ENCODE assay signal across 18 cellular contexts in genomic region chr1:172601046-172601630, GRCh38. TPM values are rescaled to one million over a fixed set of nuclear protein-coding genes. Genes with fewer than 3 reads are reported as not detected.
DNase-seq lines count a peak whose midpoint lies in the region; ATAC-seq and TF ChIP-seq lines count a peak whose summit lies in the region.
"Had no signal": no experiment of that assay in that cellular context is flagged by ENCODE, and none has a peak within 500 bp of the region (broad histone marks: within the 10 kb centered on the region; RNA-seq: fewer than 3 reads in every experiment).

No MANE protein-coding gene starts in this region.

- no peaks in the 10 kb centered on the region for H3K27me3 ChIP-seq in body of pancreas
- H3K27me3 ChIP-seq: Peyer's patch, SJSA1 had no signal

- H3K36me3 Mint-ChIP-seq in natural killer cell: peaks cover 12% of the 10 kb centered on the region
- H3K36me3 Mint-ChIP-seq in natural killer cell treated with Interleukin-12 subunit alpha and Interleukin-12 subunit beta and Interleukin-15 and Interleukin-18, amount 100 ng/mL, for 72 hours: peaks cover 29% of the 10 kb centered on the region
- H3K36me3 Mint-ChIP-seq in endothelial cell (ENCODE audit: low read depth, unreplicated experiment): peaks cover 29% of the 10 kb centered on the region
- peaks cover 49% of the 10 kb centered on the region for H3K36me3 Mint-ChIP-seq in type B pancreatic cell

- intact Hi-C loops in natural killer cell (cut with micrococcal nuclease) (no loop called here), body of pancreas (cut with DNase I) (no loop called here)

- no peak overlapping the region for H3K4me3 ChIP-seq in body of pancreas
- H3K4me3 ChIP-seq: Peyer's patch, SJSA1 had no signal

- peaks cover 10% of the 10 kb centered on the region for H3K4me1 ChIP-seq in body of pancreas
- H3K4me1 ChIP-seq: Peyer's patch, SJSA1 had no signal

- H3K4me3 Mint-ChIP-seq in natural killer cell (no peak overlapping the region), endothelial cell (ENCODE audit: unreplicated experiment) (no peak overlapping the region), type B pancreatic cell (no peak overlapping the region)
- no peak overlapping the region for H3K4me3 Mint-ChIP-seq in natural killer cell treated with Interleukin-12 subunit alpha and Interleukin-12 subunit beta and Interleukin-15 and Interleukin-18, amount 100 ng/mL, for 72 hours
- H3K4me3 Mint-ChIP-seq: B cell had no signal

- no peak for TF ChIP-seq POLR2A in body of pancreas (IDR thresholded peaks at IDR 0.05)

- WGBS in body of pancreas, 2 donors: 91 to 94% methylated on average over 6 of the region's 6 CpGs

- H3K4me1 Mint-ChIP-seq in natural killer cell: peaks cover 0 to 8% of the 10 kb centered on the region in 2 donors
- H3K4me1 Mint-ChIP-seq in natural killer cell treated with Interleukin-12 subunit alpha and Interleukin-12 subunit beta and Interleukin-15 and Interleukin-18, amount 100 ng/mL, for 72 hours (ENCODE audit: low read depth in 2 of 2): peaks cover 0 to 4% of the 10 kb centered on the region in 2 donors
- peaks cover 5% of the 10 kb centered on the region for H3K4me1 Mint-ChIP-seq in endothelial cell (ENCODE audit: unreplicated experiment)
- peaks cover 5% of the 10 kb centered on the region for H3K4me1 Mint-ChIP-seq in type B pancreatic cell (ENCODE audit: unreplicated experiment)
- H3K4me1 Mint-ChIP-seq: B cell had no signal

- no peak overlapping the region for H3K27ac ChIP-seq in body of pancreas
- H3K27ac ChIP-seq: Peyer's patch, SJSA1 had no signal

- H3K27me3 Mint-ChIP-seq in natural killer cell (ENCODE audit: low read depth in 2 of 2) (no peaks in the 10 kb centered on the region), endothelial cell (ENCODE audit: unreplicated experiment) (peaks cover 1% of the 10 kb centered on the region), type B pancreatic cell (no peaks in the 10 kb centered on the region)
- no peaks in the 10 kb centered on the region for H3K27me3 Mint-ChIP-seq in natural killer cell treated with Interleukin-12 subunit alpha and Interleukin-12 subunit beta and Interleukin-15 and Interleukin-18, amount 100 ng/mL, for 72 hours
- H3K27me3 Mint-ChIP-seq: B cell had no signal

- no peaks in the 10 kb centered on the region for H3K9me3 ChIP-seq in body of pancreas
- H3K9me3 ChIP-seq: Peyer's patch, SJSA1 had no signal

- ATAC-seq in natural killer cell (no peak), body of pancreas (no peak)
- ATAC-seq in natural killer cell treated with Interleukin-12 subunit alpha and Interleukin-12 subunit beta and Interleukin-15 and Interleukin-18, amount 100 ng/mL, for 72 hours: no peak

- H3K27ac Mint-ChIP-seq in natural killer cell (peak overlapping the region; percentile 27 to 53), endothelial cell (ENCODE audit: unreplicated experiment) (peak overlapping the region; percentile 12), type B pancreatic cell (peak overlapping the region; percentile 62)
- no peak overlapping the region for H3K27ac Mint-ChIP-seq in natural killer cell treated with Interleukin-12 subunit alpha and Interleukin-12 subunit beta and Interleukin-15 and Interleukin-18, amount 100 ng/mL, for 72 hours
- H3K27ac Mint-ChIP-seq: B cell had no signal

- H3K9me3 Mint-ChIP-seq in natural killer cell (no peaks in the 10 kb centered on the region), endothelial cell (ENCODE audit: unreplicated experiment) (no peaks in the 10 kb centered on the region), type B pancreatic cell (no peaks in the 10 kb centered on the region)
- no peaks in the 10 kb centered on the region for H3K9me3 Mint-ChIP-seq in natural killer cell treated with Interleukin-12 subunit alpha and Interleukin-12 subunit beta and Interleukin-15 and Interleukin-18, amount 100 ng/mL, for 72 hours

- TF ChIP-seq CTCF in natural killer cell (IDR thresholded peaks at IDR 0.05) (no peak), endothelial cell (IDR thresholded peaks at IDR 0.05; ENCODE audit: unreplicated experiment) (no peak), type B pancreatic cell (conservative IDR thresholded peaks at IDR 0.05) (no peak), body of pancreas (IDR thresholded peaks at IDR 0.05) (no peak)

- H3K36me3 ChIP-seq in body of pancreas (replicated peaks in 1 of 2; ENCODE audit: insufficient read depth in 1 of 2, low read depth in 2 of 2): peaks cover 0 to 16% of the 10 kb centered on the region in 2 donors

- DNase-seq in natural killer cell (no peak), NCI-H69 (lab: John Stamatoyannopoulos, UW) (peak; percentile 94), endothelial cell (ENCODE audit: low spot score) (no peak), type B pancreatic cell (ENCODE audit: extremely low spot score, unreplicated experiment) (no peak), anterior cingulate cortex (lab: John Stamatoyannopoulos, UW) (no peak), body of pancreas (no peak)
- DNase-seq in natural killer cell treated with Interleukin-12 subunit alpha and Interleukin-12 subunit beta and Interleukin-15 and Interleukin-18, amount 100 ng/mL, for 72 hours (ENCODE audit: low spot score): no peak
- DNase-seq: DMS 273 treated with DMSO at 0.1 percent for 48 hours, DND-41, H7, Kasumi-1, MM.1S, NCI-H1092, NCI-H1694 treated with DMSO at 0.1 percent for 48 hours, NCI-H524, Peyer's patch had no signal

RNA-seq across cellular contexts. Expression of gene FASLG, which starts 57.8 kb away (rescaled TPM):
- 10 to 100 TPM; 22.1 to 44.5 (median 24.1) TPM for total RNA-seq in natural killer cell
- 100 to 1,000 TPM in 1 of 2 donors, 10 to 100 TPM in 1; 80.6 to 195 TPM for total RNA-seq in natural killer cell treated with Interleukin-12 subunit alpha and Interleukin-12 subunit beta and Interleukin-15 and Interleukin-18, amount 100 ng/mL, for 72 hours
- total RNA-seq in endothelial cell (ENCODE audit: unreplicated experiment): not detected
- not detected in 2 replicates for total RNA-seq in type B pancreatic cell (ENCODE audit: low replicate concordance)
- not detected for total RNA-seq in body of pancreas
- total RNA-seq: H7, SJSA1 had no signal

Comparison
In these comparisons a context has a peak if more than half of its experiments do, and no peak if none do; other contexts are left out.
1. H3K27ac Mint-ChIP-seq: peak in natural killer cell (2 of 2), endothelial cell (single experiment) and type B pancreatic cell (single experiment); none in natural killer cell treated with Interleukin-12 subunit alpha and Interleukin-12 subunit beta and Interleukin-15 and Interleukin-18, amount 100 ng/mL, for 72 hours (0 of 2).
2. RNA of gene FASLG, which starts 57.8 kb away (total RNA-seq): 80.6 to 195 TPM in natural killer cell treated with Interleukin-12 subunit alpha and Interleukin-12 subunit beta and Interleukin-15 and Interleukin-18, amount 100 ng/mL, for 72 hours and 22.1 to 44.5 TPM in natural killer cell; not detected in endothelial cell (single experiment), not detected in type B pancreatic cell and not detected in body of pancreas; every median in the first group is over 10 times any median in the second.